9 cellular contexts compared by ENCODE assay signal in the genomic region with DNA sequence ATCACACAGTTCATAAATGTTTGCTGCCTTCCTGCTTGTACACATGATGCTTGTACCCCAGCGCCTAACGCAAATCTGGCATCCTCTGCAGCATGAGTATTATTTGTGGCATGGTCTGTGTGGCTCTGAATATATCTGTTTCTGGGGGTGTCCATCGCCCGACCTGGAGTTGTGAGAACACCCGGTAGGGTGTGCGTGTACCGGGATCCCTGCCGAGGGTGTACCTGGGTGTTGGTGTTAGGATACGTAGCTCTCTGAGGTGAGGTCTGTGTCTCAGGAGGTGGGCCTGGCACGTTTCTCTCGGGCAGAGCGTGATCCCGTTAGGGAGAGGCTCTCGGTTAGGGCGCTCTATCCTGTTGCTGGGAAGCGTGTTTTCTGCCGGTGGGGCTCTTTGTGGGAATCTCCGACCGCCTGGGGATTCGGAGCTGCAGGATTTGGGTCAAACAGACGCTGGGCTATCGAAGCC. TPM values are rescaled to one million over a fixed set of nuclear protein-coding genes. Genes with fewer than 3 reads are reported as not detected.
DNase-seq lines count a peak whose midpoint lies in the region; ATAC-seq and TF ChIP-seq lines count a peak whose summit lies in the region.
"Had no signal": no experiment of that assay in that cellular context is flagged by ENCODE, and none has a peak within 500 bp of the region (broad histone marks: within the 10 kb centered on the region; RNA-seq: fewer than 3 reads in every experiment).

No MANE protein-coding gene starts in this region.

- no peaks in the 10 kb centered on the region for H3K4me1 ChIP-seq in SJCRH30

- H3K4me3 Mint-ChIP-seq in progenitor cell of endocrine pancreas (ENCODE audit: low read depth) = peak overlapping the region; percentile 67

- no peaks in the 10 kb centered on the region for H3K36me3 ChIP-seq in SJCRH30

- H3K27ac ChIP-seq in SJCRH30 = no peak overlapping the region

- DNase-seq in NCI-H1092 treated with DMSO at 0.1 percent for 48 hours (lab: John Stamatoyannopoulos, UW) (peak; percentile 90), NCI-H1092 (lab: John Stamatoyannopoulos, UW) (no peak), SJCRH30 (no peak), fibroblast of villous mesenchyme (ENCODE audit: low read depth) (no peak), progenitor cell of endocrine pancreas (ENCODE audit: low spot score, unreplicated experiment) (no peak), glomerular visceral epithelial cell (ENCODE audit: extremely low spot score) (no peak), epidermal melanocyte (ENCODE audit: insufficient read length, low spot score) (no peak)

- H3K27ac Mint-ChIP-seq in progenitor cell of endocrine pancreas = peak overlapping the region; percentile 94

- no peaks in the 10 kb centered on the region for H3K27me3 ChIP-seq in SJCRH30

- no peaks in the 10 kb centered on the region for H3K9me3 ChIP-seq in SJCRH30 (replicated peaks)

- no peaks in the 10 kb centered on the region for H3K9me3 Mint-ChIP-seq in progenitor cell of endocrine pancreas (ENCODE audit: low read depth)

- no peak for TF ChIP-seq CTCF in fibroblast of villous mesenchyme (IDR thresholded peaks at IDR 0.05; ENCODE audit: insufficient read depth, low read depth, low read length)
- TF ChIP-seq CTCF in progenitor cell of endocrine pancreas (IDR thresholded peaks at IDR 0.05; ENCODE audit: unreplicated experiment) = no peak

- H3K36me3 Mint-ChIP-seq in progenitor cell of endocrine pancreas (ENCODE audit: insufficient read depth) = no peaks in the 10 kb centered on the region

- H3K4me3 ChIP-seq in SJCRH30 (peak overlapping the region; percentile 57), fibroblast of villous mesenchyme (ENCODE audit: low read depth, low read length) (peak overlapping the region; percentile 63)

- H3K4me1 Mint-ChIP-seq in progenitor cell of endocrine pancreas (ENCODE audit: low read depth) = peaks cover 40% of the 10 kb centered on the region

- peaks cover 6% of the 10 kb centered on the region for H3K27me3 Mint-ChIP-seq in progenitor cell of endocrine pancreas

- ATAC-seq in HG03097 (IDR thresholded peaks at IDR 0.05; ENCODE audit: low FRiP score, unreplicated experiment) = no peak

RNA-seq across cellular contexts. Expression of a gene that starts 10.4 kb away (rescaled TPM):
- 181 and 185 TPM in 2 replicates for total RNA-seq in SJCRH30 (2014; rRNA removed; shearing (Covaris generic))
- total RNA-seq in fibroblast of villous mesenchyme (34.8 and 51.8 TPM in 2 replicates), progenitor cell of endocrine pancreas (49.4 and 50.9 TPM in 2 replicates)

RNA-seq across cellular contexts. Expression of a gene that starts 10.8 kb away (rescaled TPM):
- not detected in 2 replicates for total RNA-seq in SJCRH30 (2014; rRNA removed; shearing (Covaris generic))
- total RNA-seq in fibroblast of villous mesenchyme = not detected in 2 replicates
- 0.31 TPM in 1 of 2 replicates, not detected in the other for total RNA-seq in progenitor cell of endocrine pancreas
- total RNA-seq: SK-MEL-5 had no signal

RNA-seq across cellular contexts. Expression of a gene that starts 19.4 kb away (rescaled TPM):
- 43.5 and 46.3 TPM in 2 replicates for total RNA-seq in SJCRH30 (2014; rRNA removed; shearing (Covaris generic))
- total RNA-seq in fibroblast of villous mesenchyme (43.2 and 51.0 TPM in 2 replicates), progenitor cell of endocrine pancreas (46.0 and 50.8 TPM in 2 replicates)

RNA-seq across cellular contexts. Expression of a gene that starts 41.2 kb away (rescaled TPM):
- 33.9 and 39.3 TPM in 2 replicates for total RNA-seq in SJCRH30 (2014; rRNA removed; shearing (Covaris generic))
- total RNA-seq in fibroblast of villous mesenchyme = 69.3 and 79.5 TPM in 2 replicates
- 30.2 and 30.4 TPM in 2 replicates for total RNA-seq in progenitor cell of endocrine pancreas

RNA-seq across cellular contexts. Expression of a gene that starts 41.3 kb away (rescaled TPM):
- 15.5 and 19.5 TPM in 2 replicates for total RNA-seq in SJCRH30 (2014; rRNA removed; shearing (Covaris generic))
- total RNA-seq in fibroblast of villous mesenchyme (35.4 and 38.7 TPM in 2 replicates), progenitor cell of endocrine pancreas (75.4 and 75.7 TPM in 2 replicates)
